10 cellular contexts compared by ENCODE assay signal in genomic region chr1:48228156-48228555, GRCh38. TPM values are rescaled to one million over a fixed set of nuclear protein-coding genes. Genes with fewer than 3 reads are reported as not detected.
DNase-seq lines count a peak whose midpoint lies in the region; ATAC-seq and TF ChIP-seq lines count a peak whose summit lies in the region.
"Had no signal": no experiment of that assay in that cellular context is flagged by ENCODE, and none has a peak within 500 bp of the region (broad histone marks: within the 10 kb centered on the region; RNA-seq: fewer than 3 reads in every experiment).

No MANE protein-coding gene starts in this region.

- no peak overlapping the region for H3K27ac ChIP-seq in osteoblast (ENCODE audit: low read depth, low read length)
- no peak overlapping the region for H3K27ac ChIP-seq in esophagus squamous epithelium
- H3K27ac ChIP-seq: RWPE1 had no signal

- H3K36me3 ChIP-seq in Loucy (ENCODE audit: insufficient read depth, low read length) (no peaks in the 10 kb centered on the region), osteoblast (ENCODE audit: insufficient read depth, low read length) (no peaks in the 10 kb centered on the region), esophagus squamous epithelium (no peaks in the 10 kb centered on the region)

- TF ChIP-seq CTCF in Loucy (conservative IDR thresholded peaks at IDR 0.05; ENCODE audit: low read length), result peak; percentile 57; the same call in 1 of the 2 replicates
- TF ChIP-seq CTCF in endothelial cell (IDR thresholded peaks at IDR 0.05; ENCODE audit: unreplicated experiment), result no peak
- TF ChIP-seq CTCF in osteoblast (IDR thresholded peaks at IDR 0.05; ENCODE audit: extremely low read depth, low read depth, low read length), result peak; percentile 9
- peak in 1 of 6 experiments; percentile 22 for TF ChIP-seq CTCF in esophagus squamous epithelium (IDR thresholded peaks at IDR 0.05)

- H3K79me2 ChIP-seq in Loucy (ENCODE audit: insufficient read depth, low read length) (no peaks in the 10 kb centered on the region), osteoblast (ENCODE audit: insufficient read depth, low read length) (no peaks in the 10 kb centered on the region)

- H3K4me3 ChIP-seq in Loucy (ENCODE audit: low read length, poor library complexity, severe bottlenecking) (peak overlapping the region; percentile 49), osteoblast (ENCODE audit: insufficient read depth, low read length) (no peak overlapping the region), esophagus squamous epithelium (no peak overlapping the region)

- no peaks in the 10 kb centered on the region for H3K36me3 Mint-ChIP-seq in activated CD4-positive, alpha-beta T cell treated with anti-CD3 and anti-CD28 coated beads, Interleukin-2, amount 10 ng/mL, durations not matched to agents 7 days and 5 days (ENCODE audit: low read depth)
- no peaks in the 10 kb centered on the region for H3K36me3 Mint-ChIP-seq in endothelial cell (ENCODE audit: low read depth, unreplicated experiment)

- intact Hi-C loops in esophagus squamous epithelium (cut with DNase I), result no loop called here

- peak overlapping the region; percentile 49 for H3K9ac ChIP-seq in Loucy (ENCODE audit: low read depth, low read length, poor library complexity, severe bottlenecking)

- H2AFZ ChIP-seq in Loucy (ENCODE audit: low read length) (peak overlapping the region; percentile 78), osteoblast (ENCODE audit: low read length) (no peak overlapping the region)

- no peak for ATAC-seq in GM19452 (IDR thresholded peaks at IDR 0.05; ENCODE audit: unreplicated experiment)

- no peaks in the 10 kb centered on the region for H3K27me3 Mint-ChIP-seq in activated CD4-positive, alpha-beta T cell treated with anti-CD3 and anti-CD28 coated beads, Interleukin-2, amount 10 ng/mL, durations not matched to agents 7 days and 5 days
- H3K27me3 Mint-ChIP-seq in endothelial cell (ENCODE audit: unreplicated experiment), result peaks cover 13% of the 10 kb centered on the region

- no peaks in the 10 kb centered on the region for H3K27me3 ChIP-seq in Loucy (ENCODE audit: insufficient read depth, low read length, poor library complexity, severe bottlenecking)
- H3K27me3 ChIP-seq in osteoblast (ENCODE audit: insufficient read depth, low read length), result no peaks in the 10 kb centered on the region
- H3K27me3 ChIP-seq in esophagus squamous epithelium, result peaks cover 0 to 30% (median 0%) of the 10 kb centered on the region in 4 donors

- H3K4me1 Mint-ChIP-seq in activated CD4-positive, alpha-beta T cell treated with anti-CD3 and anti-CD28 coated beads, Interleukin-2, amount 10 ng/mL, durations not matched to agents 7 days and 5 days, result peaks cover 3% of the 10 kb centered on the region
- H3K4me1 Mint-ChIP-seq in endothelial cell (ENCODE audit: unreplicated experiment), result peaks cover 18% of the 10 kb centered on the region

- peak overlapping the region; percentile 72 for H3K27ac Mint-ChIP-seq in activated CD4-positive, alpha-beta T cell treated with anti-CD3 and anti-CD28 coated beads, Interleukin-2, amount 10 ng/mL, durations not matched to agents 7 days and 5 days
- H3K27ac Mint-ChIP-seq in endothelial cell (ENCODE audit: unreplicated experiment), result no peak overlapping the region

- DNase-seq in activated CD4-positive, alpha-beta T cell treated with anti-CD3 and anti-CD28 coated beads, Interleukin-2, amount 10 ng/mL, durations not matched to agents 7 days and 5 days, result no peak
- DNase-seq in activated CD4-positive, alpha-beta T cell treated with anti-CD3 and anti-CD28 coated beads, Interleukin-2, amount 50 U/mL, for 48 hours, result no peak
- peak; percentile 44 for DNase-seq in endothelial cell (ENCODE audit: low spot score)
- DNase-seq in osteoblast (ENCODE audit: insufficient read length, low spot score, missing footprints), result no peak
- DNase-seq in esophagus squamous epithelium (lab: John Stamatoyannopoulos, UW), result no peak
- no peak for DNase-seq in ureter (ENCODE audit: low spot score)
- DNase-seq: substantia nigra had no signal

- no peaks in the 10 kb centered on the region for H4K20me1 ChIP-seq in Loucy (ENCODE audit: insufficient read depth, low read length, poor library complexity, severe bottlenecking)
- no peaks in the 10 kb centered on the region for H4K20me1 ChIP-seq in osteoblast (ENCODE audit: insufficient read depth, low read length)

- TF ChIP-seq POLR2A in esophagus squamous epithelium (IDR thresholded peaks at IDR 0.05), result no peak

- no peaks in the 10 kb centered on the region for H3F3A ChIP-seq in Loucy (ENCODE audit: low read depth)

- WGBS in esophagus squamous epithelium, 2 donors, result 76 to 77% methylated on average over 4 to 5 of the region's 5 CpGs

- peak overlapping the region; percentile 68 for H3K4me2 ChIP-seq in Loucy (ENCODE audit: low read depth, low read length, poor library complexity, severe bottlenecking)
- H3K4me2 ChIP-seq in osteoblast (ENCODE audit: insufficient read depth, low read length), result no peak overlapping the region

- H3K4me1 ChIP-seq in Loucy (ENCODE audit: insufficient read depth, low read length, poor library complexity, severe bottlenecking) (peaks cover 23% of the 10 kb centered on the region), osteoblast (ENCODE audit: insufficient read depth, low read length) (no peaks in the 10 kb centered on the region), esophagus squamous epithelium (no peaks in the 10 kb centered on the region)

- H3K9me3 Mint-ChIP-seq in activated CD4-positive, alpha-beta T cell treated with anti-CD3 and anti-CD28 coated beads, Interleukin-2, amount 10 ng/mL, durations not matched to agents 7 days and 5 days, result no peaks in the 10 kb centered on the region
- no peaks in the 10 kb centered on the region for H3K9me3 Mint-ChIP-seq in endothelial cell (ENCODE audit: unreplicated experiment)

- H3K4me3 Mint-ChIP-seq in activated CD4-positive, alpha-beta T cell treated with anti-CD3 and anti-CD28 coated beads, Interleukin-2, amount 10 ng/mL, durations not matched to agents 7 days and 5 days, result no peak overlapping the region
- no peak overlapping the region for H3K4me3 Mint-ChIP-seq in endothelial cell (ENCODE audit: unreplicated experiment)

- no peaks in the 10 kb centered on the region for H3K9me2 ChIP-seq in Loucy (replicated peaks; ENCODE audit: low read depth, low read length)

- POLR2A ChIA-PET in activated CD4-positive, alpha-beta T cell treated with anti-CD3 and anti-CD28 coated beads, Interleukin-2, amount 10 ng/mL, durations not matched to agents 7 days and 5 days (lab: Charles Lee), result no interaction called here

- H3K9me3 ChIP-seq in Loucy (ENCODE audit: insufficient read depth, low read depth, low read length), result no peaks in the 10 kb centered on the region
- H3K9me3 ChIP-seq in osteoblast (ENCODE audit: low read depth, low read length), result no peaks in the 10 kb centered on the region
- H3K9me3 ChIP-seq in esophagus squamous epithelium, result no peaks in the 10 kb centered on the region

- CTCF ChIA-PET in activated CD4-positive, alpha-beta T cell treated with anti-CD3 and anti-CD28 coated beads, Interleukin-2, amount 10 ng/mL, durations not matched to agents 7 days and 5 days (lab: Charles Lee), result no interaction called here

RNA-seq across cellular contexts. Expression of gene SLC5A9, which starts 5.6 kb away (rescaled TPM):
- total RNA-seq in activated CD4-positive, alpha-beta T cell treated with anti-CD3 and anti-CD28 coated beads, Interleukin-2, amount 10 ng/mL, durations not matched to agents 7 days and 5 days, result not detected
- total RNA-seq in endothelial cell (ENCODE audit: unreplicated experiment) (1.1 TPM), osteoblast (not detected in 2 replicates), esophagus squamous epithelium (under 1 TPM in 2 of 4 donors, not detected in 2; 0.19 to 0.38 TPM), ureter (0.31 TPM)
